In genomic region chr15:58758141-58758540, GRCh38 we compare ENCODE assay signal across 13 cellular contexts. TPM values are rescaled to one million over a fixed set of nuclear protein-coding genes. Genes with fewer than 3 reads are reported as not detected.
DNase-seq lines count a peak whose midpoint lies in the region; ATAC-seq and TF ChIP-seq lines count a peak whose summit lies in the region.
"Had no signal": no experiment of that assay in that cellular context is flagged by ENCODE, and none has a peak within 500 bp of the region (broad histone marks: within the 10 kb centered on the region; RNA-seq: fewer than 3 reads in every experiment).

No MANE protein-coding gene starts in this region.

- H3K4me3 ChIP-seq in heart left ventricle (no peak overlapping the region), right atrium auricular region (no peak overlapping the region), upper lobe of right lung (no peak overlapping the region), upper lobe of left lung (no peak overlapping the region)
- H3K4me3 ChIP-seq: SJSA1 had no signal

- ATAC-seq in heart left ventricle, result peak in 2 of 4 donors; percentile 53 to 62
- ATAC-seq in SK-N-SH treated with all-trans-retinoic acid at 6 μM for 48 hours, result peak; percentile 63; the same call in 2 of the 3 replicates
- ATAC-seq in left cardiac atrium, result peak; percentile 47 to 57
- peak; percentile 48 for ATAC-seq in upper lobe of right lung
- no peak for ATAC-seq in upper lobe of left lung (ENCODE audit: low FRiP score in 2 of 2)
- ATAC-seq: CD8-positive, alpha-beta T cell had no signal

- H3K4me1 ChIP-seq in heart left ventricle (no peaks in the 10 kb centered on the region), right atrium auricular region (no peaks in the 10 kb centered on the region), upper lobe of right lung (no peaks in the 10 kb centered on the region), upper lobe of left lung (no peaks in the 10 kb centered on the region)

- intact Hi-C loops in heart left ventricle (cut with DNase I), result loop anchor here in 5 of 10 donors (5.0 to 10.0 kb wide), 3 partner anchors 483 to 531 kb away; no protein-coding TSS in a partner anchor
- intact Hi-C loops in left cardiac atrium (cut with DNase I), result loop anchor here in 1 of 2 donors (10.0 kb wide), 1 partner anchor 323 kb away; the partner anchor contains the start of gene LIPC
- intact Hi-C loops in upper lobe of right lung (cut with DNase I), result no loop called here

- H3K36me3 ChIP-seq in heart left ventricle (no peaks in the 10 kb centered on the region), right atrium auricular region (no peaks in the 10 kb centered on the region), upper lobe of right lung (no peaks in the 10 kb centered on the region), upper lobe of left lung (no peaks in the 10 kb centered on the region)
- H3K36me3 ChIP-seq: SJSA1 had no signal

- 41 to 61% (median 48%) methylated on average over 3 of the region's 3 CpGs for WGBS in heart left ventricle, 4 donors
- WGBS in upper lobe of left lung, 2 donors, result 23 to 58% methylated on average over 3 of the region's 3 CpGs

- H3K27ac ChIP-seq in heart left ventricle (no peak overlapping the region), right atrium auricular region (no peak overlapping the region), upper lobe of right lung (no peak overlapping the region), upper lobe of left lung (no peak overlapping the region)
- H3K27ac ChIP-seq: SJSA1 had no signal

- no peak for TF ChIP-seq EP300 in upper lobe of left lung (IDR thresholded peaks at IDR 0.05)

- no peaks in the 10 kb centered on the region for H3K27me3 ChIP-seq in heart left ventricle
- no peaks in the 10 kb centered on the region for H3K27me3 ChIP-seq in right atrium auricular region
- no peaks in the 10 kb centered on the region for H3K27me3 ChIP-seq in upper lobe of right lung
- H3K27me3 ChIP-seq in upper lobe of left lung, result no peaks in the 10 kb centered on the region
- H3K27me3 ChIP-seq: SJSA1 had no signal

- DNase-seq in heart left ventricle (no peak), right atrium auricular region (ENCODE audit: low spot score) (no peak), left cardiac atrium (no peak), upper lobe of right lung (no peak), upper lobe of left lung (no peak), iPS-NIHi7 (ENCODE audit: extremely low spot score) (no peak), foreskin melanocyte (no peak)
- DNase-seq: CD8-positive, alpha-beta T cell; endodermal cell; NCI-H1105 treated with DMSO at 0.1 percent for 48 hours; stimulated activated CD4-positive, alpha-beta T cell treated with anti-CD3 and anti-CD28 coated beads, Interleukin-4, amount 100 ng/mL, for 4 hours had no signal

- TF ChIP-seq POLR2A in heart left ventricle (IDR thresholded peaks at IDR 0.05) (no peak), upper lobe of left lung (IDR thresholded peaks at IDR 0.05) (no peak)

- TF ChIP-seq CTCF in heart left ventricle (IDR thresholded peaks at IDR 0.05) (peak in 10 of 12 donors; percentile 10 to 48 (median 26)), right atrium auricular region (IDR thresholded peaks at IDR 0.05) (peak in 1 of 2 donors; percentile 41), upper lobe of right lung (IDR thresholded peaks at IDR 0.05) (peak; percentile 28), upper lobe of left lung (IDR thresholded peaks at IDR 0.05) (peak in 2 of 6 experiments; percentile 10 to 32)

- H3K9me3 ChIP-seq in heart left ventricle (no peaks in the 10 kb centered on the region), right atrium auricular region (no peaks in the 10 kb centered on the region), upper lobe of right lung (no peaks in the 10 kb centered on the region), upper lobe of left lung (no peaks in the 10 kb centered on the region)
- H3K9me3 ChIP-seq: SJSA1 had no signal

TF ChIP-seq in SK-N-SH treated with all-trans-retinoic acid at 6 μM for 48 hours, 23 proteins besides CTCF, POLR2A, EP300 and RAD21 (continues in another document):
- TF ChIP-seq PPARA (CRISPR knock-in tag; IDR thresholded peaks at IDR 0.05; ENCODE audit: borderline replicate concordance), result no peak
- TF ChIP-seq RARB (CRISPR knock-in tag; IDR thresholded peaks at IDR 0.05), result no peak
- no peak for TF ChIP-seq ESRRG (CRISPR knock-in tag; IDR thresholded peaks at IDR 0.05)
- TF ChIP-seq ZNF8 (CRISPR knock-in tag; IDR thresholded peaks at IDR 0.05), result no peak
- TF ChIP-seq ISL1 (CRISPR knock-in tag; IDR thresholded peaks at IDR 0.05), result no peak
- no peak for TF ChIP-seq PATZ1 (CRISPR knock-in tag; IDR thresholded peaks at IDR 0.05; ENCODE audit: borderline replicate concordance)
- TF ChIP-seq TSHZ2 (CRISPR knock-in tag; IDR thresholded peaks at IDR 0.05), result no peak
- TF ChIP-seq ARNTL (CRISPR knock-in tag; IDR thresholded peaks at IDR 0.05; ENCODE audit: borderline replicate concordance, low read depth), result no peak
- TF ChIP-seq CSRNP3 (CRISPR knock-in tag; IDR thresholded peaks at IDR 0.05), result no peak
- TF ChIP-seq ZC3H10 (CRISPR knock-in tag; IDR thresholded peaks at IDR 0.05), result no peak
- no peak for TF ChIP-seq CREB5 (CRISPR knock-in tag; IDR thresholded peaks at IDR 0.05; ENCODE audit: low read depth)

RNA-seq across cellular contexts. Expression of gene ADAM10, which starts 8.6 kb away (rescaled TPM):
- total RNA-seq in heart left ventricle, result 100 to 1,000 TPM in 1 of 9 donors, 10 to 100 TPM in 8; 32.9 to 128 (median 74.8) TPM
- 10 to 100 TPM in 1 of 2 donors, 1 to 10 TPM in 1; 8.4 to 45.0 TPM for polyA plus RNA-seq in heart left ventricle
- total RNA-seq in right atrium auricular region, result 10 to 100 TPM; 40.8 to 42.0 TPM
- 10 to 100 TPM; 79.8 to 84.8 TPM for total RNA-seq in left cardiac atrium
- total RNA-seq in upper lobe of right lung, result 139 TPM
- 100 to 1,000 TPM in 3 of 6 donors, 10 to 100 TPM in 3; 64.5 to 139 (median 93.5) TPM for total RNA-seq in upper lobe of left lung

RNA-seq across cellular contexts. Expression of gene MINDY2, which starts 13.0 kb away (rescaled TPM):
- total RNA-seq in heart left ventricle (10 to 100 TPM; 22.2 to 31.8 (median 26.7) TPM), right atrium auricular region (10 to 100 TPM; 20.1 to 30.0 TPM), left cardiac atrium (10 to 100 TPM; 28.7 to 35.5 TPM), upper lobe of right lung (31.2 TPM), upper lobe of left lung (10 to 100 TPM; 20.5 to 38.5 (median 29.9) TPM)
- polyA plus RNA-seq in heart left ventricle, result 10 to 100 TPM in 1 of 2 donors, 1 to 10 TPM in 1; 9.4 to 10.0 TPM

Comparison
In these comparisons a context has a peak if more than half of its experiments do, and no peak if none do; other contexts are left out.
1. ATAC-seq: peak in SK-N-SH treated with all-trans-retinoic acid at 6 μM for 48 hours (single experiment), left cardiac atrium (2 of 2) and upper lobe of right lung (single experiment); none in upper lobe of left lung (0 of 2).